In genomic region chr7:29199776-29200175, GRCh38 we compare ENCODE assay signal across 25 cellular contexts. TPM values are rescaled to one million over a fixed set of nuclear protein-coding genes. Genes with fewer than 3 reads are reported as not detected.
"Had no signal": no experiment of that assay in that cellular context is flagged by ENCODE, and none has a peak within 500 bp of the region (broad histone marks: within the 10 kb centered on the region; RNA-seq: fewer than 3 reads in every experiment).

No MANE protein-coding gene starts in this region.

- H3K9ac ChIP-seq: neural progenitor cell, parathyroid adenoma had no signal

- H3K4me2 ChIP-seq: neural progenitor cell had no signal

- H2AFZ ChIP-seq: neural progenitor cell, parathyroid adenoma had no signal

- H3K36me3 ChIP-seq: esophagus muscularis mucosa, gastroesophageal sphincter, heart right ventricle, left lung, neural progenitor cell, right atrium auricular region, sigmoid colon, tibial artery, upper lobe of left lung had no signal

- H3K27me3 ChIP-seq: right atrium auricular region, testis, upper lobe of left lung had no signal

- DNase-seq: dermis blood vessel endothelial cell; effector memory CD4-positive, alpha-beta T cell; foreskin keratinocyte; heart right ventricle; hippocampal formation; left cardiac atrium; left lung; mesenchymal stem cell; mucosa of descending colon; naive B cell; sigmoid colon; stimulated activated CD4-positive, alpha-beta T cell treated with anti-CD3 and anti-CD28 coated beads, Interleukin-2, amount 100 ng/mL, for 24 hours; stimulated activated CD4-positive, alpha-beta T cell treated with anti-CD3 and anti-CD28 coated beads, Interleukin-4, amount 100 ng/mL, for 24 hours; stimulated activated naive CD8-positive, alpha-beta T cell treated with anti-CD3 and anti-CD28 coated beads, Interleukin-15, Interleukin-2, amounts not matched to agents 100 U/mL and 50 U/mL, for 24 hours; testis; tibial artery had no signal

- H3K4me3 ChIP-seq: coronary artery, esophagus muscularis mucosa, gastroesophageal sphincter, heart right ventricle, left lung, mucosa of descending colon, neural progenitor cell, right atrium auricular region, sigmoid colon, testis, tibial artery, upper lobe of left lung had no signal

- H3K9me3 ChIP-seq: esophagus muscularis mucosa, gastroesophageal sphincter, heart right ventricle, left lung, mucosa of descending colon, right atrium auricular region, sigmoid colon, testis, tibial artery, upper lobe of left lung had no signal

- H3K27ac ChIP-seq: coronary artery, esophagus muscularis mucosa, foreskin keratinocyte, gastroesophageal sphincter, heart right ventricle, left lung, neural progenitor cell, parathyroid adenoma, right atrium auricular region, sigmoid colon, testis, tibial artery, upper lobe of left lung had no signal

- H3K79me2 ChIP-seq: parathyroid adenoma had no signal

RNA-seq across cellular contexts. Expression of gene CPVL, which starts 53.4 kb away (rescaled TPM):
- total RNA-seq: endothelial cell of umbilical vein had no signal
- polyA plus RNA-seq: fibroblast of lung had no signal
